ENCODE assay signal across 2 cellular contexts in genomic region chr19:31140717-31141116, GRCh38.
TF ChIP-seq lines count a peak whose summit lies in the region.

No MANE protein-coding gene starts in this region.

TF ChIP-seq in H1, 55 proteins besides CTCF, POLR2A, EP300 and RAD21 (continued from another document):
- TF ChIP-seq HDAC2 (IDR thresholded peaks at IDR 0.05; ENCODE audit: borderline replicate concordance in 1 of 2, low read depth in 2 of 2, low read length in 2 of 2): no peak
- no peak for TF ChIP-seq FOSL1 (IDR thresholded peaks at IDR 0.05; ENCODE audit: insufficient read depth, low read depth, low read length)
- no peak for TF ChIP-seq SRF (IDR thresholded peaks at IDR 0.05; ENCODE audit: low read depth, low read length)
- no peak for TF ChIP-seq E2F6 (IDR thresholded peaks at IDR 0.05)
- no peak for TF ChIP-seq JUN (IDR thresholded peaks at IDR 0.05; ENCODE audit: low read depth, low read length)
- no peak for TF ChIP-seq SIX5 (IDR thresholded peaks at IDR 0.05; ENCODE audit: low read depth, low read length)
- no peak for TF ChIP-seq EZH2 (IDR thresholded peaks at IDR 0.05; ENCODE audit: low read depth, low read length, severe bottlenecking)
- no peak for TF ChIP-seq RBBP5 (IDR thresholded peaks at IDR 0.05; ENCODE audit: borderline replicate concordance, low read depth, low read length)
- no peak for TF ChIP-seq NRF1 (IDR thresholded peaks at IDR 0.05; ENCODE audit: low read depth, low read length)
- no peak for TF ChIP-seq CBX8 (IDR thresholded peaks at IDR 0.05; ENCODE audit: borderline replicate concordance, low read depth, low read length)
- TF ChIP-seq POLR2AphosphoS5 (IDR thresholded peaks at IDR 0.05; ENCODE audit: low read depth, low read length): no peak

TF ChIP-seq in HEK293T, 16 proteins besides CTCF, POLR2A, EP300 and RAD21 (continued from another document):
- no peak for TF ChIP-seq NFRKB (IDR thresholded peaks at IDR 0.05)
- no peak for TF ChIP-seq FOXK2 (IDR thresholded peaks at IDR 0.05)
- TF ChIP-seq ARNT (IDR thresholded peaks at IDR 0.05): no peak
- TF ChIP-seq FOXM1 (IDR thresholded peaks at IDR 0.05; ENCODE audit: borderline replicate concordance): no peak
- TF ChIP-seq LEF1 (IDR thresholded peaks at IDR 0.05; ENCODE audit: borderline replicate concordance): no peak
